In genomic region chr10:69745698-69746097, GRCh38 we compare ENCODE assay signal across 22 cellular contexts. TPM values are rescaled to one million over a fixed set of nuclear protein-coding genes. Genes with fewer than 3 reads are reported as not detected.
DNase-seq lines count a peak whose midpoint lies in the region; ATAC-seq lines count a peak whose summit lies in the region.
"Had no signal": no experiment of that assay in that cellular context is flagged by ENCODE, and none has a peak within 500 bp of the region (broad histone marks: within the 10 kb centered on the region; RNA-seq: fewer than 3 reads in every experiment).

No MANE protein-coding gene starts in this region.

- H3K4me3 Mint-ChIP-seq in stimulated activated effector memory CD8-positive, alpha-beta T cell treated with anti-CD3 and anti-CD28 coated beads, Interleukin-12 subunit alpha, Interleukin-12 subunit beta, amount 100 ng/mL, for 72 hours: no peak overlapping the region
- H3K4me3 Mint-ChIP-seq: activated CD4-positive, alpha-beta T cell treated with anti-CD3 and anti-CD28 coated beads, Interleukin-2, amount 10 ng/mL, durations not matched to agents 7 days and 5 days; B cell; natural killer cell treated with Interleukin-12 subunit alpha and Interleukin-12 subunit beta and Interleukin-15 and Interleukin-18, amount 100 ng/mL, for 72 hours had no signal

- H3K9me3 Mint-ChIP-seq in activated naive CD4-positive, alpha-beta T cell treated with anti-CD3 and anti-CD28 coated beads, Interleukin-2, amount 50 U/mL, for 72 hours: no peaks in the 10 kb centered on the region
- H3K9me3 Mint-ChIP-seq in stimulated activated effector memory CD8-positive, alpha-beta T cell treated with anti-CD3 and anti-CD28 coated beads, Interleukin-12 subunit alpha, Interleukin-12 subunit beta, amount 100 ng/mL, for 72 hours: no peaks in the 10 kb centered on the region
- H3K9me3 Mint-ChIP-seq: activated CD4-positive, alpha-beta T cell treated with anti-CD3 and anti-CD28 coated beads, Interleukin-2, amount 10 ng/mL, durations not matched to agents 7 days and 5 days; activated T-helper 2 cell treated with anti-CD3 and anti-CD28 coated beads, Interferon-gamma antibody, Interleukin-2, Interleukin-4, amounts not matched to agents 10 μg/mL and 5 μg/mL and 100 μg/mL, durations not matched to agents 14 hours and 24 hours and 36 hours; natural killer cell treated with Interleukin-12 subunit alpha and Interleukin-12 subunit beta and Interleukin-15 and Interleukin-18, amount 100 ng/mL, for 72 hours had no signal

- DNase-seq in activated naive CD4-positive, alpha-beta T cell treated with anti-CD3 and anti-CD28 coated beads, Interleukin-2, amount 50 U/mL, for 72 hours (ENCODE audit: low spot score in 2 of 2): no peak
- DNase-seq in activated naive CD4-positive, alpha-beta T cell treated with Interleukin-2 at 50 U/mL for 16 hours: no peak
- DNase-seq in stimulated activated effector memory CD8-positive, alpha-beta T cell treated with anti-CD3 and anti-CD28 coated beads, Interleukin-12 subunit alpha, Interleukin-12 subunit beta, amount 100 ng/mL, for 72 hours (ENCODE audit: low spot score in 2 of 2): no peak
- no peak for DNase-seq in stimulated activated CD4-positive, alpha-beta T cell treated with anti-CD3 and anti-CD28 coated beads, Interleukin-4, amount 100 ng/mL, for 4 hours
- no peak for DNase-seq in DMS 273 (lab: John Stamatoyannopoulos, UW; ENCODE audit: unreplicated experiment)
- DNase-seq: activated CD4-positive, alpha-beta T cell treated with anti-CD3 and anti-CD28 coated beads, Interleukin-2, amount 10 ng/mL, durations not matched to agents 7 days and 5 days; body of pancreas; DMS53; GF-D8; lower lobe of right lung; NCI-H1930; small intestine; stimulated activated CD4-positive, alpha-beta T cell treated with anti-CD3 and anti-CD28 coated beads, Interleukin-1b, Interleukin-23, amount 100 ng/mL, for 48 hours; testis had no signal

- no peaks in the 10 kb centered on the region for H3K36me3 Mint-ChIP-seq in activated naive CD4-positive, alpha-beta T cell treated with anti-CD3 and anti-CD28 coated beads, Interleukin-2, amount 50 U/mL, for 72 hours
- no peaks in the 10 kb centered on the region for H3K36me3 Mint-ChIP-seq in stimulated activated effector memory CD8-positive, alpha-beta T cell treated with anti-CD3 and anti-CD28 coated beads, Interleukin-12 subunit alpha, Interleukin-12 subunit beta, amount 100 ng/mL, for 72 hours
- H3K36me3 Mint-ChIP-seq: natural killer cell treated with Interleukin-12 subunit alpha and Interleukin-12 subunit beta and Interleukin-15 and Interleukin-18, amount 100 ng/mL, for 72 hours had no signal

- peak; percentile 55 to 77 for ATAC-seq in activated naive CD4-positive, alpha-beta T cell treated with anti-CD3 and anti-CD28 coated beads, Interleukin-2, amount 50 U/mL, for 72 hours
- ATAC-seq in GM21529 (IDR thresholded peaks at IDR 0.05; ENCODE audit: unreplicated experiment) (peak; percentile 72), HG03439 (IDR thresholded peaks at IDR 0.05; ENCODE audit: unreplicated experiment) (peak; percentile 66), HG02759 (IDR thresholded peaks at IDR 0.05; ENCODE audit: unreplicated experiment) (no peak)
- peak; percentile 34 for ATAC-seq in stimulated activated effector memory CD8-positive, alpha-beta T cell treated with anti-CD3 and anti-CD28 coated beads, Interleukin-12 subunit alpha, Interleukin-12 subunit beta, amount 100 ng/mL, for 72 hours
- ATAC-seq: body of pancreas; lower lobe of right lung; natural killer cell treated with Interleukin-12 subunit alpha and Interleukin-12 subunit beta and Interleukin-15 and Interleukin-18, amount 100 ng/mL, for 72 hours; SK-N-SH treated with all-trans-retinoic acid at 6 μM for 48 hours had no signal

- H3K27ac Mint-ChIP-seq in activated naive CD4-positive, alpha-beta T cell treated with anti-CD3 and anti-CD28 coated beads, Interleukin-2, amount 50 U/mL, for 72 hours: no peak overlapping the region
- no peak overlapping the region for H3K27ac Mint-ChIP-seq in stimulated activated effector memory CD8-positive, alpha-beta T cell treated with anti-CD3 and anti-CD28 coated beads, Interleukin-12 subunit alpha, Interleukin-12 subunit beta, amount 100 ng/mL, for 72 hours
- H3K27ac Mint-ChIP-seq: activated CD4-positive, alpha-beta T cell treated with anti-CD3 and anti-CD28 coated beads, Interleukin-2, amount 10 ng/mL, durations not matched to agents 7 days and 5 days; activated T-helper 2 cell treated with anti-CD3 and anti-CD28 coated beads, Interferon-gamma antibody, Interleukin-2, Interleukin-4, amounts not matched to agents 10 μg/mL and 5 μg/mL and 100 μg/mL, durations not matched to agents 14 hours and 24 hours and 36 hours; B cell; natural killer cell treated with Interleukin-12 subunit alpha and Interleukin-12 subunit beta and Interleukin-15 and Interleukin-18, amount 100 ng/mL, for 72 hours had no signal

- H3K4me1 Mint-ChIP-seq in stimulated activated effector memory CD8-positive, alpha-beta T cell treated with anti-CD3 and anti-CD28 coated beads, Interleukin-12 subunit alpha, Interleukin-12 subunit beta, amount 100 ng/mL, for 72 hours: peaks cover 9% of the 10 kb centered on the region
- H3K4me1 Mint-ChIP-seq: activated CD4-positive, alpha-beta T cell treated with anti-CD3 and anti-CD28 coated beads, Interleukin-2, amount 10 ng/mL, durations not matched to agents 7 days and 5 days; B cell had no signal

RNA-seq across cellular contexts. Expression of gene COL13A1, which starts 56.0 kb away (rescaled TPM):
- not detected for total RNA-seq in activated naive CD4-positive, alpha-beta T cell treated with anti-CD3 and anti-CD28 coated beads, Interleukin-2, amount 50 U/mL, for 72 hours
- total RNA-seq: activated CD4-positive, alpha-beta T cell treated with anti-CD3 and anti-CD28 coated beads, Interleukin-2, amount 10 ng/mL, durations not matched to agents 7 days and 5 days; activated T-helper 2 cell treated with anti-CD3 and anti-CD28 coated beads, Interferon-gamma antibody, Interleukin-2, Interleukin-4, amounts not matched to agents 10 μg/mL and 5 μg/mL and 100 μg/mL, durations not matched to agents 14 hours and 24 hours and 36 hours; B cell; natural killer cell treated with Interleukin-12 subunit alpha and Interleukin-12 subunit beta and Interleukin-15 and Interleukin-18, amount 100 ng/mL, for 72 hours; vagina had no signal
